In the genomic region with DNA sequence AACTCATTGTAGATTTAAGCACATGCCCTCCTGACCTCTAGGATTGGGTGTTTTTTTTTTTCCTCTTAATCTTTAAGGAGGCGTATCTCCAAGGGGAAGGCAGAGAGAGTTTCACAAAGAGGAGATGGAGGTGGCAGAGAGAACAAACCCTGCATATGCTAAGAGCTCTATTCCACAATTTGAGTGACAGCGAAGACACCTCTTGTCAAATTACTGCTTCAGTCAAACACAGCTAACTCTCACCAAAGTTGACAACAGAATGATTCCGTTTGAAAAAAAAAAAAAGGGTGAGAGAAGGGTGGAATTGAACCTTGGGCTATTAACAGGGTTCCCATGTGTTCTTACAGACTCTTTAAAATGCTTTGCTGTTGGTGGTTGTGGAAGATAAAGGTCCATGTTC, we compare ENCODE assay signal across 3 cellular contexts.
"Had no signal": no experiment of that assay in that cellular context is flagged by ENCODE, and none has a peak within 500 bp of the region (broad histone marks: within the 10 kb centered on the region; RNA-seq: fewer than 3 reads in every experiment).

No MANE protein-coding gene starts in this region.

- H3K4me3 ChIP-seq: GM12878 had no signal

- DNase-seq: GDM1, GF-D8 had no signal
